ENCODE assay signal across 11 cellular contexts in the genomic region with DNA sequence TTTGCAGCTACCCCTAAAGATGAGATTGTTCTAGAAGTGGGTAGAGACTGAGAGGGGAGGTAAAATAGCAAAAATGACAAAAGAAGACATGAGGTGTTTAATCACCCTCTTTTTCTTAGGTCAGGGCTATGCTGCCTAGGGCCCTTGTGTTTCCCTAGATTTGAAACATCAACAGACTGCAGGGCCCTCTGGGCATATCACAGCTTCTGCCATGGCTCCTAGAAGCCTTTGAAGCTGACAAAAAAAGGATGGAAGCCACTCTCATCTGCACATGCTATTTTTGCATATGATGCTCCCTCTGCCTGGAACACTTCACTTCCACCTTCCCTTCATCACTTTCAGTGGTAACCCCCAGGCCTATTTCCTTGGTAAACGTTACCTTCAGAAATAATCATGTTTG.
DNase-seq lines count a peak whose midpoint lies in the region; ATAC-seq and TF ChIP-seq lines count a peak whose summit lies in the region.
"Had no signal": no experiment of that assay in that cellular context is flagged by ENCODE, and none has a peak within 500 bp of the region (broad histone marks: within the 10 kb centered on the region; RNA-seq: fewer than 3 reads in every experiment).

No MANE protein-coding gene starts in this region.

- H3K4me3 ChIP-seq in cardiac muscle cell (no peak overlapping the region), transverse colon (no peak overlapping the region)
- H3K4me3 ChIP-seq: lung had no signal

- no peak for TF ChIP-seq CTCF in cardiac muscle cell (IDR thresholded peaks at IDR 0.05; ENCODE audit: low read depth, low read length)
- no peak for TF ChIP-seq CTCF in transverse colon (IDR thresholded peaks at IDR 0.05)

- no peak for TF ChIP-seq POLR2A in transverse colon (IDR thresholded peaks at IDR 0.05)

- 88% methylated on average over 1 of the region's 1 CpG; no CpG with 5 or more reads in 1 of the 2 donors for WGBS in transverse colon (ENCODE audit: low coverage in 1 of 2), 2 donors

- no peak for ATAC-seq in Right ventricle myocardium superior (ENCODE audit: poor library complexity)
- no peak for ATAC-seq in memory B cell (ENCODE audit: low read depth)
- no peak for ATAC-seq in GM18520 (IDR thresholded peaks at IDR 0.05; ENCODE audit: unreplicated experiment)

- H3K27ac Mint-ChIP-seq in activated naive CD8-positive, alpha-beta T cell treated with anti-CD3 and anti-CD28 coated beads for 36 hours, result peak overlapping the region; percentile 87
- H3K27ac Mint-ChIP-seq in memory B cell, result peak overlapping the region; percentile 11

- peaks cover 35% of the 10 kb centered on the region for H3K36me3 Mint-ChIP-seq in activated naive CD8-positive, alpha-beta T cell treated with anti-CD3 and anti-CD28 coated beads for 36 hours
- no peaks in the 10 kb centered on the region for H3K36me3 Mint-ChIP-seq in memory B cell

- peaks cover 10% of the 10 kb centered on the region for H3K9me3 Mint-ChIP-seq in activated naive CD8-positive, alpha-beta T cell treated with anti-CD3 and anti-CD28 coated beads for 36 hours
- H3K9me3 Mint-ChIP-seq in memory B cell, result no peaks in the 10 kb centered on the region

- TF ChIP-seq EP300 in transverse colon (IDR thresholded peaks at IDR 0.05; ENCODE audit: low read depth), result no peak

- DNase-seq in cardiac muscle cell (ENCODE audit: low read depth in 1 of 2, low spot score in 1 of 2), result no peak
- DNase-seq in Right ventricle myocardium superior, result no peak
- no peak for DNase-seq in activated naive CD8-positive, alpha-beta T cell treated with anti-CD3 and anti-CD28 coated beads for 36 hours
- no peak for DNase-seq in memory B cell (ENCODE audit: low spot score in 2 of 2)
- no peak for DNase-seq in transverse colon
- no peak for DNase-seq in stimulated activated CD4-positive, alpha-beta T cell treated with anti-CD3 and anti-CD28 coated beads, Interleukin-4, amount 100 ng/mL, for 1 hour
- DNase-seq in COR-L47 (lab: John Stamatoyannopoulos, UW), result no peak
- DNase-seq: NCI-H2029 treated with DMSO at 0.1 percent for 48 hours had no signal

- H3K36me3 ChIP-seq in cardiac muscle cell, result no peaks in the 10 kb centered on the region
- no peaks in the 10 kb centered on the region for H3K36me3 ChIP-seq in transverse colon

- H3K27me3 Mint-ChIP-seq in activated naive CD8-positive, alpha-beta T cell treated with anti-CD3 and anti-CD28 coated beads for 36 hours, result no peaks in the 10 kb centered on the region
- H3K27me3 Mint-ChIP-seq in memory B cell, result no peaks in the 10 kb centered on the region

- intact Hi-C loops in Right ventricle myocardium superior (cut with DNase I), result loop anchor here (5.0 kb wide), 1 partner anchor 60 kb away; no protein-coding TSS in a partner anchor
- intact Hi-C loops in transverse colon (cut with DNase I; ENCODE audit: low total_unique reads), result no loop called here

- peaks cover 66% of the 10 kb centered on the region for H3K4me1 Mint-ChIP-seq in activated naive CD8-positive, alpha-beta T cell treated with anti-CD3 and anti-CD28 coated beads for 36 hours
- H3K4me1 Mint-ChIP-seq in memory B cell, result peaks cover 32% of the 10 kb centered on the region

- no peaks in the 10 kb centered on the region for H3K27me3 ChIP-seq in cardiac muscle cell
- H3K27me3 ChIP-seq in transverse colon, result no peaks in the 10 kb centered on the region

- no peak overlapping the region for H3K4me3 Mint-ChIP-seq in activated naive CD8-positive, alpha-beta T cell treated with anti-CD3 and anti-CD28 coated beads for 36 hours
- H3K4me3 Mint-ChIP-seq in memory B cell, result no peak overlapping the region

- H3K9me3 ChIP-seq in cardiac muscle cell (ENCODE audit: low read depth) (no peaks in the 10 kb centered on the region), transverse colon (no peaks in the 10 kb centered on the region)

- in situ Hi-C loops in transverse colon (cut with MboI; ENCODE audit: low pct_ligation_motif_present in 1 of 4, low pct_unique_long_range_greater_than_20kb in 1 of 4, low sequenced_read_pairs in 3 of 4), result no loop called here

- peak overlapping the region; percentile 91 for H3K27ac ChIP-seq in cardiac muscle cell
- peak overlapping the region in 3 of 4 donors; percentile 7 to 24 (median 16) for H3K27ac ChIP-seq in transverse colon
- H3K27ac ChIP-seq: parathyroid adenoma had no signal

- peaks cover 66% of the 10 kb centered on the region for H3K4me1 ChIP-seq in cardiac muscle cell (ENCODE audit: low read depth)
- peaks cover 0 to 34% (median 15%) of the 10 kb centered on the region in 4 donors for H3K4me1 ChIP-seq in transverse colon
